Comparison of ENCODE assay signal across 19 cellular contexts in the genomic region with DNA sequence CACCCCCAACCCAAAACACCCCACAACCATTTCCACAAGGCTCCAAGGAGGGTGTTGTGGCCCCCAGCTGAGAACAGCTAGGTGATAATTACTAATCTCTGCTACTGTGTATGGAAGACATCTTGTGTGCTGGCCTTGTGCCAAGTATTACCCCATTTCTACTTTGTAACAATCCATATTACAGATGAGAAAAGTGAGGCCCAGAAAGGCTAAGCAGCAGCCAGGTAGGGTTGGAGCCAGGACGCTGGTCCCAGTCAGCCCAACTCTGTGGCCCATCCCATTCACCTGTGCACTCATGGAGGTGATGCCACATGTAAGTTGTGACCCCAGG.
"Had no signal": no experiment of that assay in that cellular context is flagged by ENCODE, and none has a peak within 500 bp of the region (broad histone marks: within the 10 kb centered on the region; RNA-seq: fewer than 3 reads in every experiment).

No MANE protein-coding gene starts in this region.

- H3K9me3 Mint-ChIP-seq: activated B cell treated with CpG ODN at 0.5 μM for 24 hours; activated CD4-positive, alpha-beta memory T cell treated with anti-CD3 and anti-CD28 coated beads for 36 hours; activated CD4-positive, alpha-beta T cell treated with anti-CD3 and anti-CD28 coated beads, Interleukin-2, amount 10 ng/mL, durations not matched to agents 7 days and 5 days; activated naive CD4-positive, alpha-beta T cell treated with anti-CD3 and anti-CD28 coated beads, Interleukin-2, amount 50 U/mL, for 72 hours; activated T-cell treated with anti-CD3 and anti-CD28 coated beads, Interleukin-2, amount 50 U/mL, for 4 hours; brain; IgD-negative memory B cell had no signal

- H3K27ac Mint-ChIP-seq: activated B cell treated with CpG ODN at 0.5 μM for 24 hours; activated CD4-positive, alpha-beta memory T cell treated with anti-CD3 and anti-CD28 coated beads for 36 hours; activated CD4-positive, alpha-beta T cell treated with anti-CD3 and anti-CD28 coated beads, Interleukin-2, amount 10 ng/mL, durations not matched to agents 7 days and 5 days; activated naive CD4-positive, alpha-beta T cell treated with anti-CD3 and anti-CD28 coated beads, Interleukin-2, amount 50 U/mL, for 72 hours; IgD-negative memory B cell had no signal

- H3K27me3 Mint-ChIP-seq: activated B cell treated with CpG ODN at 0.5 μM for 24 hours; activated CD4-positive, alpha-beta memory T cell treated with anti-CD3 and anti-CD28 coated beads for 36 hours; activated CD4-positive, alpha-beta T cell treated with anti-CD3 and anti-CD28 coated beads, Interleukin-2, amount 10 ng/mL, durations not matched to agents 7 days and 5 days; IgD-negative memory B cell had no signal

- H3K36me3 Mint-ChIP-seq: activated CD4-positive, alpha-beta memory T cell treated with anti-CD3 and anti-CD28 coated beads for 36 hours; activated naive CD4-positive, alpha-beta T cell treated with anti-CD3 and anti-CD28 coated beads, Interleukin-2, amount 50 U/mL, for 72 hours; brain; IgD-negative memory B cell had no signal

- H3K4me3 Mint-ChIP-seq: activated B cell treated with CpG ODN at 0.5 μM for 24 hours; activated CD4-positive, alpha-beta memory T cell treated with anti-CD3 and anti-CD28 coated beads for 36 hours; activated CD4-positive, alpha-beta T cell treated with anti-CD3 and anti-CD28 coated beads, Interleukin-2, amount 10 ng/mL, durations not matched to agents 7 days and 5 days; activated T-cell treated with anti-CD3 and anti-CD28 coated beads, Interleukin-2, amount 50 U/mL, for 4 hours; IgD-negative memory B cell had no signal

- DNase-seq: activated B cell treated with CpG ODN at 0.5 μM for 24 hours; activated CD4-positive, alpha-beta memory T cell treated with anti-CD3 and anti-CD28 coated beads for 36 hours; activated CD4-positive, alpha-beta T cell treated with anti-CD3 and anti-CD28 coated beads for 1 hour; activated CD4-positive, alpha-beta T cell treated with anti-CD3 and anti-CD28 coated beads, Interleukin-2, amount 10 ng/mL, durations not matched to agents 7 days and 5 days; activated CD8-positive, alpha-beta memory T cell treated with anti-CD3 and anti-CD28 coated beads for 24 hours; activated effector memory CD4-positive, alpha-beta T cell treated with anti-CD3 and anti-CD28 coated beads, Interleukin-2, amount 50 U/mL, for 16 hours; activated naive CD4-positive, alpha-beta T cell treated with Interleukin-2 at 50 U/mL for 16 hours; activated T-cell treated with anti-CD3 and anti-CD28 coated beads, Interleukin-2, amount 50 U/mL, for 4 hours; amygdala; MM.1S; NCI-H1694 treated with DMSO at 0.1 percent for 48 hours; NCI-H446 treated with DMSO at 0.1 percent for 48 hours; NCI-H82; PC-3; T-helper 2 cell; T1000 had no signal

- ATAC-seq: activated naive CD4-positive, alpha-beta T cell treated with anti-CD3 and anti-CD28 coated beads, Interleukin-2, amount 50 U/mL, for 72 hours; activated T-cell treated with anti-CD3 and anti-CD28 coated beads, Interleukin-2, amount 50 U/mL, for 4 hours; PC-3 had no signal

- H3K4me1 Mint-ChIP-seq: activated B cell treated with CpG ODN at 0.5 μM for 24 hours; activated CD4-positive, alpha-beta T cell treated with anti-CD3 and anti-CD28 coated beads, Interleukin-2, amount 10 ng/mL, durations not matched to agents 7 days and 5 days; IgD-negative memory B cell had no signal
